18 cellular contexts compared by ENCODE assay signal in the genomic region with DNA sequence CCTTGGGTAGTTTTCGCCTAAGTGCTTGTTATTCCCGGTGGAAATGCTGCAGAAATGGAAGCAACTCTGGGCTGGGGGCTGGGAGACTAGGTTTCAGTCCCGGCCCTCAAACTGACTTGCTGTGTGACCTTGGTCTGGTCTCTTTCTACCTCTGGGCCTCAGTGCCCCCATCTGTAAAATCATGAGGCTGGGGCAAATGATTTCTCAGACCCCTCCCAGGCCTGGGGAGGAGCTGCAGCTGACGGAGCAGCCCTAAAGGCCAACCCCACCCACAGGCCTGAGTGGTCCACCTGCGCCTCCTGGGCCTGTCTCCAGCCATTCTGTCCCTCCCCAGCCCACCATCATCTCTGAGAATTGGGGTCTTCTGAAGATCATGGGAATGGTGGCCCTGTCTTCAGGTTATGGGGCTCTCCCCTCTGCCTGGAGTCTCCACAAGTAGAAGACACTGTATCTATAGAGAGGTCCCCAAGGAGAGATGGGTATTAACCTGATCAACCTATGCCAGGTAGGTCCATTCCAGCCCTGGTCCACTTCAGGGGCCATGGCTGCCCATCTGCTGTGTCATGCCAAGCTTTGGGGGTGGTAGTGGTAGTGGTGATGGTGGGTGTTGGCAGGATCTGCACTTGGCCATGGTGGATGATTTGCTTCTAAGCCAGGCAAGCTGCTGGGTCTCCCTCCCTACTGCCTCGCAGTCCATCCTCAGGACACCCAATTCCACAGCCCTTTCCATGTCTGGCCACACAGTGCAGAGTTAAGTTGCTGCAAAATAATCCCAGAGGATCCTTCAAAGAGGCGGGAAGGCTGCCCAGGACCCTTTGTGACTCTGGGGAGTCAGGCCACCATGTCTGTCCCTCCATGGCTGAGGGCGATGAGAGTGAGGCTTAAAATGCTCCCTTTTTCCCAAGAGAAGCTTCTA. TPM values are rescaled to one million over a fixed set of nuclear protein-coding genes. Genes with fewer than 3 reads are reported as not detected.
A peak's percentile ranks its signal among the peaks of the same experiment; 100 is the strongest.
DNase-seq lines count a peak whose midpoint lies in the region; ATAC-seq and TF ChIP-seq lines count a peak whose summit lies in the region.
"Had no signal": no experiment of that assay in that cellular context is flagged by ENCODE, and none has a peak within 500 bp of the region (broad histone marks: within the 10 kb centered on the region; RNA-seq: fewer than 3 reads in every experiment).

No MANE protein-coding gene starts in this region.

- peak overlapping the region; percentile 82 for H3K4ac ChIP-seq in IMR-90 (ENCODE audit: low read depth, low read length)

- peak overlapping the region; percentile 22 for H2AK9ac ChIP-seq in IMR-90 (replicated peaks; ENCODE audit: low read depth, low read length, poor library complexity)

- no peak for TF ChIP-seq POLR2A in IMR-90 (IDR thresholded peaks at IDR 0.05; ENCODE audit: low read depth, low read length)
- TF ChIP-seq POLR2A in esophagus muscularis mucosa (IDR thresholded peaks at IDR 0.05; ENCODE audit: low read depth), result no peak

- H3F3A ChIP-seq in smooth muscle cell (ENCODE audit: low read depth), result peaks cover 13% of the 10 kb centered on the region

- peaks cover 11% of the 10 kb centered on the region for H3K79me2 ChIP-seq in smooth muscle cell (ENCODE audit: low read depth)

- no peak overlapping the region for H2BK5ac ChIP-seq in IMR-90 (ENCODE audit: low read depth, low read length, poor library complexity, severe bottlenecking)

- H2BK15ac ChIP-seq in IMR-90 (ENCODE audit: low read depth, low read length), result peak overlapping the region; percentile 82; the same call in 1 of the 3 replicates

- CTCF ChIA-PET in AG04450 (lab: Charles Lee), result interaction anchor here (1.7 kb wide), 1 partner anchor 80 kb away, joined by 5 read pairs; no protein-coding TSS in a partner anchor
- CTCF ChIA-PET in IMR-90 (lab: Yijun Ruan, JAX), result no interaction called here

- H3K4me1 ChIP-seq in IMR-90 (ENCODE audit: control insufficient read depth, insufficient read depth, low read length) (peaks cover 40% of the 10 kb centered on the region), esophagus muscularis mucosa (peaks cover 0 to 14% (median 4%) of the 10 kb centered on the region in 4 donors), smooth muscle cell (ENCODE audit: low read depth) (no peaks in the 10 kb centered on the region)

- H3K27me3 ChIP-seq in AG04450 (ENCODE audit: control insufficient read depth, insufficient read depth, low read length) (no peaks in the 10 kb centered on the region), IMR-90 (ENCODE audit: control insufficient read depth, insufficient read depth, low read length) (no peaks in the 10 kb centered on the region), esophagus muscularis mucosa (peaks cover 0 to 42% (median 0%) of the 10 kb centered on the region in 4 donors), smooth muscle cell (ENCODE audit: low read depth) (no peaks in the 10 kb centered on the region)
- H3K27me3 ChIP-seq: MG63, SJSA1 had no signal

- peak overlapping the region; percentile 80 for H3K27ac ChIP-seq in AG04450 (ENCODE audit: low read depth, low read length)
- no peak overlapping the region for H3K27ac ChIP-seq in IMR-90 (ENCODE audit: insufficient read depth, low read length)
- no peak overlapping the region for H3K27ac ChIP-seq in esophagus muscularis mucosa (replicated peaks in 1 of 4)
- H3K27ac ChIP-seq in smooth muscle cell (ENCODE audit: low read depth), result peak overlapping the region; percentile 85

- no peak overlapping the region for H3K4me2 ChIP-seq in IMR-90 (ENCODE audit: low read depth, low read length)
- no peak overlapping the region for H3K4me2 ChIP-seq in smooth muscle cell

- H3K18ac ChIP-seq in IMR-90 (ENCODE audit: low read depth, low read length), result peak overlapping the region; percentile 6; the same call in 1 of the 2 replicates

- peak overlapping the region; percentile 83; the same call in 1 of the 2 replicates for H3K14ac ChIP-seq in IMR-90 (replicated peaks; ENCODE audit: low read depth, low read length)

- H2BK120ac ChIP-seq in IMR-90 (ENCODE audit: low read depth, low read length), result peak overlapping the region; percentile 94

- H2AK5ac ChIP-seq in IMR-90 (ENCODE audit: low read depth, low read length), result peak overlapping the region; percentile 87

- 85% methylated on average over 4 of the region's 8 CpGs; no CpG with 5 or more reads in 1 of the 2 experiments for WGBS in IMR-90 (ENCODE audit: extremely low coverage in 2 of 2, insufficient read length in 1 of 2), 2 experiments
- WGBS in esophagus muscularis mucosa, result 96% methylated on average over 7 of the region's 8 CpGs
- WGBS in smooth muscle cell (ENCODE audit: low lambda C conversion rate), result 93% methylated on average over 8 of the region's 8 CpGs

- intact Hi-C loops in IMR-90 (cut with micrococcal nuclease), result no loop called here
- intact Hi-C loops in esophagus muscularis mucosa (cut with DNase I), result no loop called here

- peaks cover 4% of the 10 kb centered on the region for H3K9me3 ChIP-seq in AG04450 (ENCODE audit: control insufficient read depth, insufficient read depth, low read length)
- no peaks in the 10 kb centered on the region for H3K9me3 ChIP-seq in IMR-90 (ENCODE audit: control insufficient read depth, insufficient read depth, low read length)
- no peaks in the 10 kb centered on the region for H3K9me3 ChIP-seq in esophagus muscularis mucosa
- H3K9me3 ChIP-seq in smooth muscle cell (replicated peaks; ENCODE audit: low read depth), result no peaks in the 10 kb centered on the region
- H3K9me3 ChIP-seq: SJSA1 had no signal

- peak overlapping the region; percentile 50 to 89; a peak in 2 of 4 replicates for H4K8ac ChIP-seq in IMR-90 (ENCODE audit: low read depth in 2 of 2, low read length in 2 of 2)

- TF ChIP-seq CTCF in AG04450 (IDR thresholded peaks at IDR 0.05; ENCODE audit: low read depth, low read length) (no peak), IMR-90 (conservative IDR thresholded peaks at IDR 0.05; ENCODE audit: low read depth, low read length) (no peak), esophagus muscularis mucosa (IDR thresholded peaks at IDR 0.05) (no peak), smooth muscle cell (IDR thresholded peaks at IDR 0.05; ENCODE audit: borderline replicate concordance, insufficient read depth, poor library complexity, severe bottlenecking) (no peak)

- H3K79me1 ChIP-seq in IMR-90 (ENCODE audit: low read depth in 1 of 2, low read length in 2 of 2), result peaks cover 0 to 52% of the 10 kb centered on the region in 2 experiments; a peak in 2 of 4 replicates

- BruUV-seq in IMR-90 (replicated peaks; lab: Mats Ljungman, UMichigan), result no TSS peak

- no peak for DNase-seq in AG04450 (ENCODE audit: low read depth, low spot score)
- DNase-seq in IMR-90, result no peak
- peak; percentile 78 for DNase-seq in esophagus muscularis mucosa (ENCODE audit: extremely low spot score)
- DNase-seq in smooth muscle cell (lab: John Stamatoyannopoulos, UW; ENCODE audit: unreplicated experiment), result no peak
- no peak for DNase-seq in HUDEP-2 (lab: John Stamatoyannopoulos, UW; ENCODE audit: unreplicated experiment in 76 of 76)
- DNase-seq in NK-92 (lab: John Stamatoyannopoulos, UW; ENCODE audit: unreplicated experiment), result no peak
- no peak for DNase-seq in RPMI8226
- DNase-seq: H7; MG63; NCI-H1417; NCI-H2081 treated with DMSO at 0.1 percent for 48 hours; NK-92 treated with Interleukin-12 subunit alpha and Interleukin-12 subunit beta, amount 100 ng/mL, for 24 hours; stimulated activated CD4-positive, alpha-beta T cell treated with anti-CD3 and anti-CD28 coated beads, Interleukin-15, amount 100 ng/mL, for 24 hours had no signal

- TF ChIP-seq EP300 in esophagus muscularis mucosa (IDR thresholded peaks at IDR 0.05), result no peak

- no peak for TF ChIP-seq RAD21 in IMR-90 (IDR thresholded peaks at IDR 0.05; ENCODE audit: low read length)

- peak overlapping the region; percentile 48; the same call in 1 of the 2 replicates for H3K23ac ChIP-seq in IMR-90 (ENCODE audit: low read depth, low read length)

- POLR2A ChIA-PET in AG04450 (lab: Yijun Ruan, JAX) (no interaction called here), IMR-90 (lab: Charles Lee; ENCODE audit: unreplicated experiment) (no interaction called here)

- H4K20me1 ChIP-seq in IMR-90 (ENCODE audit: insufficient read depth, low read length) (peaks cover 3% of the 10 kb centered on the region; the same call in 1 of the 2 replicates), smooth muscle cell (ENCODE audit: low read depth) (peaks cover 14% of the 10 kb centered on the region)

- H4K5ac ChIP-seq in IMR-90 (ENCODE audit: low read depth, low read length), result no peak overlapping the region

- H2BK20ac ChIP-seq in IMR-90 (ENCODE audit: low read depth, low read length), result peak overlapping the region; percentile 86

- peak overlapping the region; percentile 45 for H4K91ac ChIP-seq in IMR-90 (ENCODE audit: insufficient read depth, low read depth, low read length)

- in situ Hi-C loops in IMR-90 (cut with MboI; ENCODE audit: low sequenced_read_pairs), result no loop called here

- H3K4me3 ChIP-seq in AG04450 (ENCODE audit: low read depth, low read length) (no peak overlapping the region), IMR-90 (ENCODE audit: insufficient read depth, low read depth, low read length) (no peak overlapping the region), esophagus muscularis mucosa (no peak overlapping the region), smooth muscle cell (no peak overlapping the region)
- H3K4me3 ChIP-seq: K562, lung, MG63, SJSA1 had no signal

- no peak for ATAC-seq in IMR-90 (ENCODE audit: low read depth)
- no peak for ATAC-seq in HG03135 (IDR thresholded peaks at IDR 0.05; ENCODE audit: unreplicated experiment)
- ATAC-seq: K562, Panc1 had no signal

- H3K9me1 ChIP-seq in IMR-90 (ENCODE audit: insufficient read depth, low read length), result peaks cover 47% of the 10 kb centered on the region

- H3K56ac ChIP-seq in IMR-90 (ENCODE audit: extremely low read depth, insufficient read depth, low read length), result no peak overlapping the region

- H3K9ac ChIP-seq in IMR-90 (ENCODE audit: low read depth, low read length), result no peak overlapping the region
- H3K9ac ChIP-seq in smooth muscle cell (ENCODE audit: low read depth), result no peak overlapping the region

- H3K36me3 ChIP-seq in IMR-90 (ENCODE audit: control insufficient read depth, insufficient read depth, low read length) (no peaks in the 10 kb centered on the region), esophagus muscularis mucosa (no peaks in the 10 kb centered on the region), smooth muscle cell (ENCODE audit: low read depth) (no peaks in the 10 kb centered on the region)
- H3K36me3 ChIP-seq: SJSA1 had no signal

- dilution Hi-C loops in IMR-90 (cut with HindIII; ENCODE audit: low sequenced_read_pairs, unreplicated experiment), result no loop called here

- H2AFZ ChIP-seq in IMR-90 (replicated peaks; ENCODE audit: low read length, poor library complexity) (no peak overlapping the region), smooth muscle cell (ENCODE audit: low read depth) (no peak overlapping the region)

RNA-seq across cellular contexts. Expression of gene ITGA11, which starts 46.0 kb away (rescaled TPM):
- polyA plus RNA-seq in AG04450 (2011; rRNA removed), result 24.0 and 34.7 TPM in 2 replicates
- polyA minus RNA-seq in AG04450 (2011; rRNA and poly(A)+ RNA removed), result 24.5 and 25.0 TPM in 2 replicates
- total RNA-seq in IMR-90 (2012; rRNA removed), result 2.5 and 4.1 TPM in 2 replicates
- polyA plus RNA-seq in IMR-90 (2012; rRNA removed), result 5.6 and 6.6 TPM in 2 replicates
- polyA plus RNA-seq in IMR-90 (2012; cell fraction: cytosol; rRNA removed), result 3.0 and 5.8 TPM in 2 replicates
- 6.2 and 6.6 TPM in 2 replicates for polyA plus RNA-seq in IMR-90 (2012; cell fraction: nucleus; rRNA removed; ENCODE audit: low replicate concordance)
- 10 to 100 TPM in 2 of 4 donors, 1 to 10 TPM in 2; 3.3 to 15.8 (median 8.6) TPM for total RNA-seq in esophagus muscularis mucosa
- 85.9 and 87.8 TPM in 2 replicates for total RNA-seq in smooth muscle cell
- polyA plus RNA-seq in smooth muscle cell, result 89.4 and 133 TPM in 2 replicates
- total RNA-seq: K562 had no signal

Comparison
In these comparisons a context has a peak if more than half of its experiments do, and no peak if none do; other contexts are left out.
1. H3K27ac ChIP-seq: peak in AG04450 (single experiment) and smooth muscle cell (single experiment); none in IMR-90 (single experiment) and esophagus muscularis mucosa (0 of 4).